In the genomic region with DNA sequence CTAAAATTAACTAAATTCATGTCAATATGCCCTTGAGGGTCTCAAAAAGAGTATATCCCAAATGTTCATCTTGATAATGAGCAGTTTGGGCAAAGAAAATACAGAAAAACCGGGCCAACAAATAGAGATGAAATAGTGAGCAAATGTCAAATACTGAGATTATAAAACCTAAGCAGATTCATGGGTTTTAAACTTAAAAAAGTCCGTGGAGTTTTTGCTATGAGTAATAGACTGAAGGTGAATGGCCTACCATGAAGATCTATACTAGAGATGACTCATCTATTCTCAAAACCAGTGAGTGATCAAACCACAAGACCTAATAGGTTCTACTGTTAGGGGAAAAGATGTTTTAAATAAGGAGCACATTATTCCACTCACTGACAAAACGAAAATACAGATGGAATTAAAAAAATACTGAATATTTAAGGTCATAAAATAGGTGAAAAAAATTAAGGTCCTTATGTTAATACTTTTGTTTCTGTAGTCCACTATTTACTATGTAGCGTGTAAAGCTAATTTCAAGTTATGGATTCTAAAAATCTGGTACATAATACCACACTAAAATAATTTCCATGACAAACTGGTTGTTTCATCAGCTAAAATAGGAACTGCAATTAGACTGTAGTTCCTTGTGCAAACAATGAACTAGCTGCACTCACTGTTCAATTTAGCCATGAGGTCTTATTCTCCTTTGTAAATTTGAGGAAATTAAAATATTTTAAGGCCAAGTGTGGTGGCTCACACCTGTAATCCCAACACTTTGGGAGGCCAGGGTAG, we compare ENCODE assay signal across 1 cellular context.
TF ChIP-seq lines count a peak whose summit lies in the region.

No MANE protein-coding gene starts in this region.

TF ChIP-seq in endothelial cell of umbilical vein, 7 proteins besides CTCF, POLR2A, EP300 and RAD21:
- TF ChIP-seq MYC (IDR thresholded peaks at IDR 0.05; ENCODE audit: low read depth, low read length) = no peak
- TF ChIP-seq GATA2 (IDR thresholded peaks at IDR 0.05; ENCODE audit: insufficient read depth, insufficient read length, low read depth, low read length) = no peak
- TF ChIP-seq EZH2 (IDR thresholded peaks at IDR 0.05; ENCODE audit: borderline replicate concordance, low read depth, low read length, severe bottlenecking) = no peak
- TF ChIP-seq JUN (IDR thresholded peaks at IDR 0.05; ENCODE audit: borderline replicate concordance, insufficient read depth, insufficient read length, low read depth) = peak; percentile 87
- peak; percentile 90 for TF ChIP-seq FOS (IDR thresholded peaks at IDR 0.05; ENCODE audit: borderline replicate concordance, insufficient read depth, low read length)
- TF ChIP-seq, protein P1, sequence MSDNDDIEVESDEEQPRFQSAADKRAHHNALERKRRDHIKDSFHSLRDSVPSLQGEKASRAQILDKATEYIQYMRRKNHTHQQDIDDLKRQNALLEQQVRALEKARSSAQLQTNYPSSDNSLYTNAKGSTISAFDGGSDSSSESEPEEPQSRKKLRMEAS (IDR thresholded peaks at IDR 0.05; ENCODE audit: insufficient read depth, insufficient read length) = no peak
- TF ChIP-seq POLR2AphosphoS5 (IDR thresholded peaks at IDR 0.05; ENCODE audit: insufficient read depth, low read depth, low read length) = no peak
